28 cellular contexts compared by ENCODE assay signal in the genomic region with DNA sequence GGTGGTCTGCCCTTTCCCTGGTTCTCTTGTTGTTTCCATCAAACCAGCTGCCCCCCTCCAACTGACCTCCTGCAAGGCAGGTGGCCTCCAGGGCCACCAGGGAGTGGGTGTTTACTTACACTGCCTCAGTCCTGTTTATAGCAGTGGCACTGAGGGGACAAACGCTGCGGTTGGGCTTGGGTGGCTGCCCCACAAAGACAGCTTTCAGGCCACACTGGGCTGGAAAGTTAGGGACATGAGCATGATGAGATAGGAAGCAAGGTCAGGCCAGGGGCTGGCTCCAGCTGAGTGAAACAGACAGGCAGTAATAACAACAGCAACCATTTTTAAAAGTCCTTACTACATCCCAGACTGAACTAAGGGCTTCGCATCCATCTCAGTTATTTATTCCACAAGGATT.
"Had no signal": no experiment of that assay in that cellular context is flagged by ENCODE, and none has a peak within 500 bp of the region (broad histone marks: within the 10 kb centered on the region; RNA-seq: fewer than 3 reads in every experiment).

No MANE protein-coding gene starts in this region.

- H3K27ac ChIP-seq: Peyer's patch, SK-N-MC had no signal

- H3K27ac Mint-ChIP-seq: activated CD4-positive, alpha-beta T cell treated with anti-CD3 and anti-CD28 coated beads, Interleukin-2, amount 10 ng/mL, durations not matched to agents 24 days and 14 days; activated CD8-positive, alpha-beta T cell treated with anti-CD3 and anti-CD28 coated beads for 36 hours; activated naive CD4-positive, alpha-beta T cell treated with anti-CD3 and anti-CD28 coated beads, Interleukin-2, amount 50 U/mL, for 72 hours; activated T-cell treated with anti-CD3 and anti-CD28 coated beads, Interleukin-2, amount 50 U/mL, for 72 hours; activated T-helper 17 cell treated with anti-CD3 and anti-CD28 coated beads, Interleukin-2, amount 50 U/mL, for 72 hours; brain had no signal

- H3K4me3 ChIP-seq: MG63, Peyer's patch, SK-N-MC had no signal

- H3K4me1 Mint-ChIP-seq: activated CD4-positive, alpha-beta T cell treated with anti-CD3 and anti-CD28 coated beads, Interleukin-2, amount 10 ng/mL, durations not matched to agents 24 days and 14 days; activated T-helper 17 cell treated with anti-CD3 and anti-CD28 coated beads, Interleukin-2, amount 50 U/mL, for 72 hours; brain had no signal

- H3K27me3 Mint-ChIP-seq: activated CD4-positive, alpha-beta T cell treated with anti-CD3 and anti-CD28 coated beads, Interleukin-2, amount 10 ng/mL, durations not matched to agents 24 days and 14 days; activated CD8-positive, alpha-beta T cell treated with anti-CD3 and anti-CD28 coated beads for 36 hours; activated T-helper 17 cell treated with anti-CD3 and anti-CD28 coated beads, Interleukin-2, amount 50 U/mL, for 72 hours; brain had no signal

- H3K4me1 ChIP-seq: Peyer's patch had no signal

- DNase-seq: activated CD4-positive, alpha-beta T cell treated with anti-CD3 and anti-CD28 coated beads, Interleukin-2, amount 10 ng/mL, durations not matched to agents 24 days and 14 days; activated CD4-positive, alpha-beta T cell treated with anti-CD3 and anti-CD28 coated beads, Interleukin-2, amount 50 U/mL, for 4 hours; activated CD8-positive, alpha-beta T cell treated with anti-CD3 and anti-CD28 coated beads for 36 hours; activated effector memory CD4-positive, alpha-beta T cell treated with anti-CD3 and anti-CD28 coated beads, Interleukin-2, amount 50 U/mL, for 16 hours; activated naive CD4-positive, alpha-beta T cell; activated T-cell treated with anti-CD3 and anti-CD28 coated beads, Interleukin-2, amount 50 U/mL, for 1 hour; activated T-cell treated with anti-CD3 and anti-CD28 coated beads, Interleukin-2, amount 50 U/mL, for 72 hours; anterior cingulate cortex; caudate nucleus; Kasumi-1; KG1; MG63; NCI-H1048; NCI-H1105 treated with DMSO at 0.1 percent for 48 hours; NCI-H1436; NCI-H1694; NCI-H1930; NCI-H2081 treated with DMSO at 0.1 percent for 48 hours; NCI-H345; NCI-H524 treated with DMSO at 0.1 percent for 48 hours; Peyer's patch; RPMI8226; SIG-M5; T1000 had no signal

- H3K27me3 ChIP-seq: MG63, Peyer's patch had no signal

- H3K36me3 ChIP-seq: Peyer's patch had no signal

- H3K4me3 Mint-ChIP-seq: activated CD4-positive, alpha-beta T cell treated with anti-CD3 and anti-CD28 coated beads, Interleukin-2, amount 10 ng/mL, durations not matched to agents 24 days and 14 days; activated CD8-positive, alpha-beta T cell treated with anti-CD3 and anti-CD28 coated beads for 36 hours; activated T-cell treated with anti-CD3 and anti-CD28 coated beads, Interleukin-2, amount 50 U/mL, for 72 hours; activated T-helper 17 cell treated with anti-CD3 and anti-CD28 coated beads, Interleukin-2, amount 50 U/mL, for 72 hours; brain had no signal
